8 cellular contexts compared by ENCODE assay signal in genomic region chr2:88212251-88212790, GRCh38. TPM values are rescaled to one million over a fixed set of nuclear protein-coding genes. Genes with fewer than 3 reads are reported as not detected.
DNase-seq lines count a peak whose midpoint lies in the region; ATAC-seq and TF ChIP-seq lines count a peak whose summit lies in the region.

No MANE protein-coding gene starts in this region.

- intact Hi-C loops in head of caudate nucleus (cut with DNase I) = no loop called here

- no peaks in the 10 kb centered on the region for H3K9me3 Mint-ChIP-seq in nephron

- no peaks in the 10 kb centered on the region for H3K9me2 ChIP-seq in Karpas-422 (replicated peaks; ENCODE audit: insufficient read depth, low read length)

- H3K27ac ChIP-seq in Karpas-422 (ENCODE audit: low read length) (no peak overlapping the region), brain microvascular endothelial cell (no peak overlapping the region)

- no peaks in the 10 kb centered on the region for H3K36me3 Mint-ChIP-seq in nephron (ENCODE audit: low read depth)

- no peaks in the 10 kb centered on the region for H3K27me3 ChIP-seq in Karpas-422 (ENCODE audit: low read length)
- no peaks in the 10 kb centered on the region for H3K27me3 ChIP-seq in brain microvascular endothelial cell (replicated peaks)

- in situ Hi-C loops in brain microvascular endothelial cell (cut with HindIII; ENCODE audit: low pct_ligation_motif_present, low sequenced_read_pairs) = no loop called here

- no peaks in the 10 kb centered on the region for H3K79me2 ChIP-seq in Karpas-422 (ENCODE audit: low read length)

- H3K36me3 ChIP-seq in ES-I3 (ENCODE audit: insufficient read depth, low read length) (no peaks in the 10 kb centered on the region), Karpas-422 (ENCODE audit: insufficient read depth, low read length) (no peaks in the 10 kb centered on the region), brain microvascular endothelial cell (replicated peaks) (no peaks in the 10 kb centered on the region)

- no peak overlapping the region for H3K27ac Mint-ChIP-seq in nephron

- TF ChIP-seq CTCF in brain microvascular endothelial cell (IDR thresholded peaks at IDR 0.05; ENCODE audit: low read depth, low read length, missing control alignments) = peak; percentile 67
- peak; percentile 39 to 56 (median 54) for TF ChIP-seq CTCF in nephron (IDR thresholded peaks at IDR 0.05; ENCODE audit: unreplicated experiment in 3 of 3)

- H3K4me1 ChIP-seq in ES-I3 (ENCODE audit: insufficient read depth, low read length) (peaks cover 3% of the 10 kb centered on the region; the same call in 1 of the 2 replicates), Karpas-422 (ENCODE audit: low read length) (no peaks in the 10 kb centered on the region)

- peaks cover 14% of the 10 kb centered on the region for H3K4me1 Mint-ChIP-seq in nephron

- peak; percentile 59 for DNase-seq in Karpas-422
- no peak for DNase-seq in brain microvascular endothelial cell
- no peak for DNase-seq in head of caudate nucleus
- DNase-seq in NCI-H187 (lab: John Stamatoyannopoulos, UW) = no peak
- DNase-seq in NCI-H2081 treated with DMSO at 0.1 percent for 48 hours (lab: John Stamatoyannopoulos, UW) = no peak

- H3K9me3 ChIP-seq in ES-I3 (ENCODE audit: control insufficient read depth, insufficient read depth, low read length) = no peaks in the 10 kb centered on the region
- no peaks in the 10 kb centered on the region for H3K9me3 ChIP-seq in Karpas-422 (ENCODE audit: low read length)

- H3K4me2 ChIP-seq in Karpas-422 (ENCODE audit: low read depth, low read length, poor library complexity, severe bottlenecking) = no peak overlapping the region

- H3K9ac ChIP-seq in ES-I3 (ENCODE audit: low read depth, low read length) = peak overlapping the region; percentile 12; the same call in 1 of the 2 replicates
- H3K9ac ChIP-seq in Karpas-422 (ENCODE audit: low read length) = no peak overlapping the region

- peaks cover 4% of the 10 kb centered on the region for H3K27me3 Mint-ChIP-seq in nephron (ENCODE audit: low read depth)

- no peak for ATAC-seq in HG02588 (IDR thresholded peaks at IDR 0.05; ENCODE audit: unreplicated experiment)

- H2AFZ ChIP-seq in Karpas-422 (ENCODE audit: low read length) = no peak overlapping the region

- H3K4me3 Mint-ChIP-seq in nephron = no peak overlapping the region

- H3K4me3 ChIP-seq in Karpas-422 (ENCODE audit: low read length) (no peak overlapping the region), brain microvascular endothelial cell (ENCODE audit: low read depth, low read length) (no peak overlapping the region)

- H4K20me1 ChIP-seq in Karpas-422 (ENCODE audit: insufficient read depth, low read depth, low read length) = no peaks in the 10 kb centered on the region

RNA-seq across cellular contexts. Expression of gene THNSL2, which starts 42.2 kb away (rescaled TPM):
- total RNA-seq in Karpas-422 (2014; rRNA removed; shearing (Covaris generic); ENCODE audit: low replicate concordance) = 0.69 and 1.8 TPM in 2 replicates
